Comparison of ENCODE assay signal across 8 cellular contexts in genomic region chr5:102753889-102754498, GRCh38. TPM values are rescaled to one million over a fixed set of nuclear protein-coding genes. Genes with fewer than 3 reads are reported as not detected.
A peak's percentile ranks its signal among the peaks of the same experiment; 100 is the strongest.
DNase-seq lines count a peak whose midpoint lies in the region; ATAC-seq and TF ChIP-seq lines count a peak whose summit lies in the region.

No MANE protein-coding gene starts in this region.

- H3K36me3 ChIP-seq in kidney epithelial cell (ENCODE audit: control insufficient read depth, insufficient read depth, low read length) (no peaks in the 10 kb centered on the region), thyroid gland (no peaks in the 10 kb centered on the region)

- H3K27me3 Mint-ChIP-seq in activated naive CD8-positive, alpha-beta T cell treated with anti-CD3 and anti-CD28 coated beads for 36 hours: peaks cover 26% of the 10 kb centered on the region

- TF ChIP-seq POLR2A in thyroid gland (IDR thresholded peaks at IDR 0.05): no peak

- peak; percentile 34 for DNase-seq in activated CD4-positive, alpha-beta T cell treated with anti-CD3 and anti-CD28 coated beads for 48 hours
- DNase-seq in activated CD4-positive, alpha-beta T cell treated with anti-CD3 and anti-CD28 coated beads, Interleukin-2, amount 50 U/mL, for 1 hour: no peak
- peak; percentile 18 for DNase-seq in activated naive CD8-positive, alpha-beta T cell treated with anti-CD3 and anti-CD28 coated beads for 36 hours
- DNase-seq in kidney epithelial cell (ENCODE audit: low read depth) (no peak), thyroid gland (peak; percentile 20 to 22)
- DNase-seq in central memory CD4-positive, alpha-beta T cell: no peak

- H3K9me3 Mint-ChIP-seq in activated naive CD8-positive, alpha-beta T cell treated with anti-CD3 and anti-CD28 coated beads for 36 hours: peaks cover 6% of the 10 kb centered on the region

- peak overlapping the region; percentile 72 for H3K27ac Mint-ChIP-seq in activated naive CD8-positive, alpha-beta T cell treated with anti-CD3 and anti-CD28 coated beads for 36 hours

- no peak overlapping the region for H3K27ac ChIP-seq in thyroid gland

- intact Hi-C loops in thyroid gland (cut with DNase I): no loop called here

- peaks cover 20% of the 10 kb centered on the region for H3K36me3 Mint-ChIP-seq in activated naive CD8-positive, alpha-beta T cell treated with anti-CD3 and anti-CD28 coated beads for 36 hours

- no peak for ATAC-seq in GM19397 (IDR thresholded peaks at IDR 0.05; ENCODE audit: unreplicated experiment)
- no peak for ATAC-seq in GM18520 (IDR thresholded peaks at IDR 0.05; ENCODE audit: unreplicated experiment)

- no peaks in the 10 kb centered on the region for H3K9me3 ChIP-seq in thyroid gland

- H3K4me3 Mint-ChIP-seq in activated naive CD8-positive, alpha-beta T cell treated with anti-CD3 and anti-CD28 coated beads for 36 hours: peak overlapping the region; percentile 87

- WGBS in thyroid gland, 2 donors: 20 to 25% methylated on average over 20 to 21 of the region's 21 CpGs

- no peaks in the 10 kb centered on the region for H3K27me3 ChIP-seq in kidney epithelial cell (ENCODE audit: control insufficient read depth, insufficient read depth, low read length)
- H3K27me3 ChIP-seq in thyroid gland: no peaks in the 10 kb centered on the region

- TF ChIP-seq CTCF in kidney epithelial cell (IDR thresholded peaks at IDR 0.05; ENCODE audit: insufficient read depth, low read length, poor library complexity, severe bottlenecking) (no peak), thyroid gland (IDR thresholded peaks at IDR 0.05) (no peak)

- peak overlapping the region; percentile 80 for H3K4me3 ChIP-seq in kidney epithelial cell (ENCODE audit: low read depth, low read length)
- H3K4me3 ChIP-seq in thyroid gland (replicated peaks in 1 of 3): peak overlapping the region; percentile 68 to 88 (median 83)

- peaks cover 36% of the 10 kb centered on the region for H3K4me1 Mint-ChIP-seq in activated naive CD8-positive, alpha-beta T cell treated with anti-CD3 and anti-CD28 coated beads for 36 hours

- H3K4me1 ChIP-seq in thyroid gland: peaks cover 0 to 7% of the 10 kb centered on the region in 2 donors

RNA-seq across cellular contexts. Expression of gene PAM, which starts 1.1 kb away (rescaled TPM):
- 10 to 100 TPM; 42.0 to 54.0 TPM for total RNA-seq in activated naive CD8-positive, alpha-beta T cell treated with anti-CD3 and anti-CD28 coated beads for 36 hours
- total RNA-seq in kidney epithelial cell (95.9 and 109 TPM in 2 replicates), thyroid gland (100 to 1,000 TPM; 175 to 250 (median 202) TPM)

Comparison
In these comparisons a context has a peak if more than half of its experiments do, and no peak if none do; other contexts are left out.
1. DNase-seq: peak in activated CD4-positive, alpha-beta T cell treated with anti-CD3 and anti-CD28 coated beads for 48 hours (single experiment), activated naive CD8-positive, alpha-beta T cell treated with anti-CD3 and anti-CD28 coated beads for 36 hours (single experiment) and thyroid gland (2 of 2); none in activated CD4-positive, alpha-beta T cell treated with anti-CD3 and anti-CD28 coated beads, Interleukin-2, amount 50 U/mL, for 1 hour (single experiment), kidney epithelial cell (single experiment) and central memory CD4-positive, alpha-beta T cell (single experiment).